Comparison of ENCODE assay signal across 13 cellular contexts in genomic region chr17:50562266-50563094, GRCh38. TPM values are rescaled to one million over a fixed set of nuclear protein-coding genes. Genes with fewer than 3 reads are reported as not detected.
DNase-seq lines count a peak whose midpoint lies in the region; ATAC-seq and TF ChIP-seq lines count a peak whose summit lies in the region.
"Had no signal": no experiment of that assay in that cellular context is flagged by ENCODE, and none has a peak within 500 bp of the region (broad histone marks: within the 10 kb centered on the region; RNA-seq: fewer than 3 reads in every experiment).

No MANE protein-coding gene starts in this region.

- WGBS in HUES64, result 4% methylated on average over 22 of the region's 22 CpGs

- peaks cover 21% of the 10 kb centered on the region for H3K4me1 Mint-ChIP-seq in activated CD4-positive, alpha-beta T cell treated with anti-CD3 and anti-CD28 coated beads for 36 hours
- H3K4me1 Mint-ChIP-seq in central memory CD8-positive, alpha-beta T cell, result peaks cover 35% of the 10 kb centered on the region
- H3K4me1 Mint-ChIP-seq in neural progenitor cell, result peaks cover 62% of the 10 kb centered on the region

- H3K9me3 Mint-ChIP-seq in activated CD4-positive, alpha-beta T cell treated with anti-CD3 and anti-CD28 coated beads for 36 hours (ENCODE audit: low read depth), result no peaks in the 10 kb centered on the region
- no peaks in the 10 kb centered on the region for H3K9me3 Mint-ChIP-seq in central memory CD8-positive, alpha-beta T cell
- no peaks in the 10 kb centered on the region for H3K9me3 Mint-ChIP-seq in neural progenitor cell
- H3K9me3 Mint-ChIP-seq: stimulated activated naive B cell treated with anti-CD40 and anti-IgM and Interleukin-4, amounts not matched to agents 10 μg/mL and 1 μg/mL and 100 μg/mL, for 72 hours had no signal

- CTCF ChIA-PET in activated CD4-positive, alpha-beta T cell treated with anti-CD3 and anti-CD28 coated beads for 36 hours (lab: Charles Lee), result interaction anchor here (0.9 to 1.8 kb wide), 11 partner anchors 11 to 280 kb away, joined by 3 to 9 read pairs (median 3); no protein-coding TSS in a partner anchor

- H3K27ac ChIP-seq in HUES64 (ENCODE audit: low read depth, low read length), result no peak overlapping the region
- H3K27ac ChIP-seq in neural progenitor cell, result no peak overlapping the region
- H3K27ac ChIP-seq in Karpas-422 (ENCODE audit: low read length), result no peak overlapping the region
- H3K27ac ChIP-seq: ascending aorta, epithelial cell of prostate had no signal

- H3K27ac Mint-ChIP-seq in activated CD4-positive, alpha-beta T cell treated with anti-CD3 and anti-CD28 coated beads for 36 hours, result no peak overlapping the region
- H3K27ac Mint-ChIP-seq in central memory CD8-positive, alpha-beta T cell (ENCODE audit: low read depth), result no peak overlapping the region
- H3K27ac Mint-ChIP-seq in neural progenitor cell, result no peak overlapping the region
- H3K27ac Mint-ChIP-seq: stimulated activated naive B cell treated with anti-CD40 and anti-IgM and Interleukin-4, amounts not matched to agents 10 μg/mL and 1 μg/mL and 100 μg/mL, for 72 hours had no signal

- POLR2A ChIA-PET in activated CD4-positive, alpha-beta T cell treated with anti-CD3 and anti-CD28 coated beads for 36 hours (lab: Charles Lee), result no interaction called here

- no peaks in the 10 kb centered on the region for H3K36me3 ChIP-seq in HUES64 (ENCODE audit: insufficient read depth, low read length)
- H3K36me3 ChIP-seq in neural progenitor cell, result no peaks in the 10 kb centered on the region
- no peaks in the 10 kb centered on the region for H3K36me3 ChIP-seq in Karpas-422 (ENCODE audit: insufficient read depth, low read length)
- H3K36me3 ChIP-seq: ascending aorta had no signal

- peak; percentile 29 for DNase-seq in activated CD4-positive, alpha-beta T cell treated with anti-CD3 and anti-CD28 coated beads for 36 hours
- no peak for DNase-seq in activated CD4-positive, alpha-beta T cell treated with anti-CD3 and anti-CD28 coated beads, Interleukin-2, amount 50 U/mL, for 48 hours
- DNase-seq in central memory CD8-positive, alpha-beta T cell (ENCODE audit: low spot score in 2 of 2), result no peak
- DNase-seq in neural progenitor cell (ENCODE audit: low spot score) (no peak), NCI-H2029 (lab: John Stamatoyannopoulos, UW) (no peak), Karpas-422 (no peak)
- DNase-seq: MM.1S; stimulated activated naive B cell treated with anti-CD40 and anti-IgM and Interleukin-4, amounts not matched to agents 10 μg/mL and 1 μg/mL and 100 μg/mL, for 72 hours had no signal

- no peak overlapping the region for H3K4me3 Mint-ChIP-seq in activated CD4-positive, alpha-beta T cell treated with anti-CD3 and anti-CD28 coated beads for 36 hours
- H3K4me3 Mint-ChIP-seq in central memory CD8-positive, alpha-beta T cell, result peak overlapping the region; percentile 69
- peak overlapping the region; percentile 87 for H3K4me3 Mint-ChIP-seq in neural progenitor cell

- intact Hi-C loops in activated CD4-positive, alpha-beta T cell treated with anti-CD3 and anti-CD28 coated beads for 36 hours (cut with DNase I, micrococcal nuclease), result loop anchor here in 1 of 2 experiments (5.0 kb wide), 1 partner anchor 65 kb away; no protein-coding TSS in a partner anchor

- no peak overlapping the region for H3K9ac ChIP-seq in HUES64 (ENCODE audit: low read depth, low read length)
- H3K9ac ChIP-seq in neural progenitor cell, result no peak overlapping the region
- no peak overlapping the region for H3K9ac ChIP-seq in Karpas-422 (ENCODE audit: low read length)

- H3F3A ChIP-seq in neural progenitor cell (ENCODE audit: low read depth), result peaks cover 52% of the 10 kb centered on the region

- no peak for ATAC-seq in activated CD4-positive, alpha-beta T cell treated with anti-CD3 and anti-CD28 coated beads for 36 hours
- ATAC-seq in central memory CD8-positive, alpha-beta T cell (replicated peaks; ENCODE audit: extremely low read depth, poor library complexity, severe bottlenecking), result no peak
- no peak for ATAC-seq in GM21367 (IDR thresholded peaks at IDR 0.05; ENCODE audit: unreplicated experiment)
- ATAC-seq: Right ventricle myocardium inferior; stimulated activated naive B cell treated with anti-CD40 and anti-IgM and Interleukin-4, amounts not matched to agents 10 μg/mL and 1 μg/mL and 100 μg/mL, for 72 hours had no signal

- peaks cover 16% of the 10 kb centered on the region for H3K4me1 ChIP-seq in HUES64 (ENCODE audit: insufficient read depth, low read length)
- peaks cover 64% of the 10 kb centered on the region for H3K4me1 ChIP-seq in neural progenitor cell
- peaks cover 4% of the 10 kb centered on the region for H3K4me1 ChIP-seq in Karpas-422 (ENCODE audit: low read length)

- H3K4me2 ChIP-seq in neural progenitor cell (peak overlapping the region; percentile 100), Karpas-422 (ENCODE audit: low read depth, low read length, poor library complexity, severe bottlenecking) (no peak overlapping the region)

- H3K9me2 ChIP-seq in Karpas-422 (replicated peaks; ENCODE audit: insufficient read depth, low read length), result no peaks in the 10 kb centered on the region

- H3K27me3 Mint-ChIP-seq in activated CD4-positive, alpha-beta T cell treated with anti-CD3 and anti-CD28 coated beads for 36 hours, result peaks cover 56% of the 10 kb centered on the region
- peaks cover 86% of the 10 kb centered on the region for H3K27me3 Mint-ChIP-seq in central memory CD8-positive, alpha-beta T cell
- H3K27me3 Mint-ChIP-seq in neural progenitor cell (ENCODE audit: insufficient read depth, low read depth), result peaks cover 35% of the 10 kb centered on the region

- H3K27me3 ChIP-seq in HUES64 (ENCODE audit: insufficient read depth, low read length) (peaks cover 87% of the 10 kb centered on the region), neural progenitor cell (peaks cover 85% of the 10 kb centered on the region), Karpas-422 (ENCODE audit: low read length) (no peaks in the 10 kb centered on the region)

- H3K36me3 Mint-ChIP-seq in activated CD4-positive, alpha-beta T cell treated with anti-CD3 and anti-CD28 coated beads for 36 hours (ENCODE audit: low read depth), result no peaks in the 10 kb centered on the region
- H3K36me3 Mint-ChIP-seq in central memory CD8-positive, alpha-beta T cell (ENCODE audit: insufficient read depth), result peaks cover 14% of the 10 kb centered on the region
- no peaks in the 10 kb centered on the region for H3K36me3 Mint-ChIP-seq in neural progenitor cell
- H3K36me3 Mint-ChIP-seq: stimulated activated naive B cell treated with anti-CD40 and anti-IgM and Interleukin-4, amounts not matched to agents 10 μg/mL and 1 μg/mL and 100 μg/mL, for 72 hours had no signal

- H3K9me3 ChIP-seq in HUES64 (ENCODE audit: insufficient read depth, low read depth, low read length) (no peaks in the 10 kb centered on the region), neural progenitor cell (ENCODE audit: low read depth) (no peaks in the 10 kb centered on the region), Karpas-422 (ENCODE audit: low read length) (no peaks in the 10 kb centered on the region)
- H3K9me3 ChIP-seq: ascending aorta had no signal

- H3K79me2 ChIP-seq in neural progenitor cell (ENCODE audit: low read depth), result no peaks in the 10 kb centered on the region
- no peaks in the 10 kb centered on the region for H3K79me2 ChIP-seq in Karpas-422 (ENCODE audit: low read length)

- H2AFZ ChIP-seq in neural progenitor cell (replicated peaks) (no peak overlapping the region), Karpas-422 (ENCODE audit: low read length) (no peak overlapping the region)

- peaks cover 27% of the 10 kb centered on the region for H4K20me1 ChIP-seq in neural progenitor cell (ENCODE audit: low read depth)
- H4K20me1 ChIP-seq in Karpas-422 (ENCODE audit: insufficient read depth, low read depth, low read length), result peaks cover 11% of the 10 kb centered on the region; the same call in 1 of the 2 replicates

- TF ChIP-seq CTCF in neural progenitor cell (IDR thresholded peaks at IDR 0.05), result no peak

- H3K4me3 ChIP-seq in HUES64 (ENCODE audit: low read length), result peak overlapping the region; percentile 43
- H3K4me3 ChIP-seq in neural progenitor cell, result peak overlapping the region; percentile 86
- H3K4me3 ChIP-seq in Karpas-422 (ENCODE audit: low read length), result no peak overlapping the region

RNA-seq across cellular contexts. Expression of gene CACNA1G, which starts 2.0 kb away (rescaled TPM):
- not detected for total RNA-seq in activated CD4-positive, alpha-beta T cell treated with anti-CD3 and anti-CD28 coated beads for 36 hours
- polyA plus RNA-seq in HUES64 (2013, experiment 1 of 2), result 2.1 TPM
- 2.5 TPM for polyA plus RNA-seq in HUES64 (2013, experiment 2 of 2)
- total RNA-seq in neural progenitor cell (ENCODE audit: low replicate concordance), result 1.6 and 4.9 TPM in 2 replicates
- not detected in 2 replicates for total RNA-seq in Karpas-422 (2014; rRNA removed; shearing (Covaris generic); ENCODE audit: low replicate concordance)

RNA-seq across cellular contexts. Expression of gene SPATA20, which starts 15.5 kb away (rescaled TPM):
- 10 to 100 TPM in 1 of 2 experiments, 1 to 10 TPM in 1; 9.0 to 10.7 TPM for total RNA-seq in activated CD4-positive, alpha-beta T cell treated with anti-CD3 and anti-CD28 coated beads for 36 hours
- polyA plus RNA-seq in HUES64 (2013, experiment 1 of 2), result 15.3 TPM
- 12.9 TPM for polyA plus RNA-seq in HUES64 (2013, experiment 2 of 2)
- total RNA-seq in neural progenitor cell (ENCODE audit: low replicate concordance), result 22.8 and 60.5 TPM in 2 replicates
- total RNA-seq in Karpas-422 (2014; rRNA removed; shearing (Covaris generic); ENCODE audit: low replicate concordance), result 38.8 and 76.8 TPM in 2 replicates

RNA-seq across cellular contexts. Expression of gene EPN3, which starts 29.9 kb away (rescaled TPM):
- total RNA-seq in activated CD4-positive, alpha-beta T cell treated with anti-CD3 and anti-CD28 coated beads for 36 hours, result not detected
- 1.2 TPM for polyA plus RNA-seq in HUES64 (2013, experiment 1 of 2)
- polyA plus RNA-seq in HUES64 (2013, experiment 2 of 2), result 1.3 TPM
- total RNA-seq in neural progenitor cell (ENCODE audit: low replicate concordance), result 0.09 and 0.24 TPM in 2 replicates
- total RNA-seq in Karpas-422 (2014; rRNA removed; shearing (Covaris generic); ENCODE audit: low replicate concordance), result not detected in 2 replicates

RNA-seq across cellular contexts. Expression of gene MYCBPAP, which starts 54.2 kb away (rescaled TPM):
- 1 to 10 TPM; 1.4 to 1.8 TPM for total RNA-seq in activated CD4-positive, alpha-beta T cell treated with anti-CD3 and anti-CD28 coated beads for 36 hours
- polyA plus RNA-seq in HUES64 (2013, experiment 1 of 2), result 0.25 TPM
- polyA plus RNA-seq in HUES64 (2013, experiment 2 of 2), result 1.3 TPM
- 3.5 and 3.8 TPM in 2 replicates for total RNA-seq in neural progenitor cell (ENCODE audit: low replicate concordance)
- total RNA-seq in Karpas-422 (2014; rRNA removed; shearing (Covaris generic); ENCODE audit: low replicate concordance), result 2.0 and 2.5 TPM in 2 replicates
